In the genomic region with DNA sequence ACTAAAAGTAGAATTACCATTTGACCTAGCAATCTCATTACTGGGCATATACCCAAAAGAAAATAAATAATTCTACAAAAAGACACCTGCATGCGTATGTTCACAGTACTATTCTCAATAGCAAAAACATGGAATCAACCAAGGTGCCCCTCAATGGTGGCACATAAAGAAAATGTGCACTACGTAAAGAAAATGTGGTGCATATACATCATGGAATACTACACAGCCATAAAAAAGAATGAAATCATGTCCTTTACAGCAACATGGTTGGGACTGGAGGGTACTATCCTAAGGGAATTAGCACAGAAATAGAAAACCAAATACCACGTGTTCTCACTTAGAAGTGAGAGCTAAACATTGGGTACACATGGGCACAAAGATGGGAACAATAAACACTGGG, we compare ENCODE assay signal across 30 cellular contexts.
"Had no signal": no experiment of that assay in that cellular context is flagged by ENCODE, and none has a peak within 500 bp of the region (broad histone marks: within the 10 kb centered on the region; RNA-seq: fewer than 3 reads in every experiment).

No MANE protein-coding gene starts in this region.

- H3K27ac ChIP-seq: neural progenitor cell, ovary, parathyroid adenoma, psoas muscle, skin epidermis, spleen, suprapubic skin, testis, tibial artery, transverse colon, upper lobe of right lung, uterus had no signal

- H3K9me3 Mint-ChIP-seq: nephron, neural progenitor cell, type B pancreatic cell had no signal

- H3K27me3 ChIP-seq: neural progenitor cell, ovary, spleen, suprapubic skin, testis, tibial artery, transverse colon, upper lobe of right lung, uterus had no signal

- H3K9me3 ChIP-seq: ovary, psoas muscle, spleen, suprapubic skin, testis, tibial artery, transverse colon, upper lobe of right lung, uterus had no signal

- ATAC-seq: naive thymus-derived CD4-positive, alpha-beta T cell; psoas muscle; right cardiac atrium; sciatic nerve; stimulated activated memory B cell treated with anti-CD40 and anti-IgM and Interleukin-4, amounts not matched to agents 10 μg/mL and 1 μg/mL and 100 μg/mL, for 72 hours; stimulated activated naive CD8-positive, alpha-beta T cell treated with anti-CD3 and anti-CD28 coated beads, Interleukin-15, Interleukin-2, amounts not matched to agents 100 U/mL and 50 U/mL, for 24 hours; upper lobe of right lung had no signal

- H3K4me3 ChIP-seq: neural progenitor cell, ovary, psoas muscle, skin epidermis, smooth muscle cell, spleen, suprapubic skin, testis, tibial artery, transverse colon, upper lobe of right lung, uterus had no signal

- H3K4me3 Mint-ChIP-seq: naive thymus-derived CD4-positive, alpha-beta T cell; nephron; neural progenitor cell; stimulated activated memory B cell treated with anti-CD40 and anti-IgM and Interleukin-4, amounts not matched to agents 10 μg/mL and 1 μg/mL and 100 μg/mL, for 72 hours; type B pancreatic cell had no signal

- DNase-seq: naive thymus-derived CD4-positive, alpha-beta T cell; occipital lobe; ovary; posterior cingulate gyrus; psoas muscle; right cardiac atrium; spleen; stimulated activated CD4-positive, alpha-beta T cell treated with anti-CD3 and anti-CD28 coated beads, Interleukin-12 subunit alpha, Interleukin-12 subunit beta, amount 100 ng/mL, for 4 hours; stimulated activated CD4-positive, alpha-beta T cell treated with anti-CD3 and anti-CD28 coated beads, Interleukin-1b, Interleukin-23, amount 100 ng/mL, for 48 hours; stimulated activated CD4-positive, alpha-beta T cell treated with anti-CD3 and anti-CD28 coated beads, Interleukin-4, amount 100 ng/mL, for 1 hour; stimulated activated CD4-positive, alpha-beta T cell treated with anti-CD3 and anti-CD28 coated beads, Interleukin-4, amount 100 ng/mL, for 4 hours; stimulated activated CD8-positive, alpha-beta memory T cell treated with anti-CD3 and anti-CD28 coated beads, Interleukin-4, amount 100 ng/mL, for 48 hours; stimulated activated naive CD4-positive, alpha-beta T cell; stimulated activated naive CD8-positive, alpha-beta T cell treated with anti-CD3 and anti-CD28 coated beads, Interleukin-15, Interleukin-2, amounts not matched to agents 100 U/mL and 50 U/mL, for 24 hours; substantia nigra; testis; tibial artery; transverse colon; upper lobe of right lung; uterus had no signal

- H3K27ac Mint-ChIP-seq: naive thymus-derived CD4-positive, alpha-beta T cell; nephron; neural progenitor cell; progenitor cell of endocrine pancreas; stimulated activated memory B cell treated with anti-CD40 and anti-IgM and Interleukin-4, amounts not matched to agents 10 μg/mL and 1 μg/mL and 100 μg/mL, for 72 hours; type B pancreatic cell had no signal

- H3K4me1 ChIP-seq: parathyroid adenoma, spleen, suprapubic skin, testis, transverse colon, upper lobe of right lung, uterus had no signal

- H3K36me3 ChIP-seq: neural progenitor cell, ovary, spleen, suprapubic skin, tibial artery, transverse colon, upper lobe of right lung, uterus had no signal

- H3K27me3 Mint-ChIP-seq: progenitor cell of endocrine pancreas; stimulated activated memory B cell treated with anti-CD40 and anti-IgM and Interleukin-4, amounts not matched to agents 10 μg/mL and 1 μg/mL and 100 μg/mL, for 72 hours had no signal

- H3K36me3 Mint-ChIP-seq: neural progenitor cell; stimulated activated memory B cell treated with anti-CD40 and anti-IgM and Interleukin-4, amounts not matched to agents 10 μg/mL and 1 μg/mL and 100 μg/mL, for 72 hours; type B pancreatic cell had no signal
